1 cellular context compared by ENCODE assay signal in the genomic region with DNA sequence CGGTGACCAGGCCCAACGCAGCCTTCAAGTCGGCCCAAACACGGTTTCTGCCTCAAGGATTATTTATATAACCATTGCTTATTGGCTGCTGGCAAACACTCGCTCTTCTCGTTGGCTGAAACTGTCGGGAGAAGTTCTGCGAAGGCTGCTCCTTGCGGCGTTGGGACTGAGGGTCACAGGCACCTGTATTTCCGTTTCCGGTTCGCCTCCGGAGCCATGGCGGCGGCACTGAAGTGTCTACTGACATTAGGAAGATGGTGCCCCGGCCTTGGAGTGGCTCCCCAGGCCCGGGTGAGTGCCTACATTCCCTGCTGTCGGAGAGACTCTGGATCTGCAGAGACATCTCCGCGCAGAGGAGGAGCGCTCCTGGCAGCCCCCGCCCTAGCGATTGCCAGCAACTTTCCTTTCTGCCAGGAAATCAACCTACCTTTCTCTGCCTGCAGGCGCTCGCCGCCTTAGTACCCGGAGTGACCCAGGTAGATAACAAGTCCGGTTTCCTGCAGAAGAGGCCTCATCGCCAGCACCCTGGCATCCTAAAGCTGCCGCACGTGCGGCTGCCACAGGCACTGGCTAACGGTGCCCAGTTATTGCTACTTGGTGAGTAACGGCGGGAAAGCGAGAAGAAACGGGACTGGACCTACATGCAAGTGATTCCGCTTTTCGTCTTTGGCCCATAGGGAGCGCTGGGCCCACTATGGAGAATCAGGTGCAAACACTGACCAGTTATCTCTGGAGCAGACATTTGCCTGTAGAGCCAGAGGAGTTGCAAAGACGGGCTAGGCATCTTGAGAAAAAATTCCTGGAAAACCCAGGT.
TF ChIP-seq lines count a peak whose summit lies in the region.

A gene with protein sequence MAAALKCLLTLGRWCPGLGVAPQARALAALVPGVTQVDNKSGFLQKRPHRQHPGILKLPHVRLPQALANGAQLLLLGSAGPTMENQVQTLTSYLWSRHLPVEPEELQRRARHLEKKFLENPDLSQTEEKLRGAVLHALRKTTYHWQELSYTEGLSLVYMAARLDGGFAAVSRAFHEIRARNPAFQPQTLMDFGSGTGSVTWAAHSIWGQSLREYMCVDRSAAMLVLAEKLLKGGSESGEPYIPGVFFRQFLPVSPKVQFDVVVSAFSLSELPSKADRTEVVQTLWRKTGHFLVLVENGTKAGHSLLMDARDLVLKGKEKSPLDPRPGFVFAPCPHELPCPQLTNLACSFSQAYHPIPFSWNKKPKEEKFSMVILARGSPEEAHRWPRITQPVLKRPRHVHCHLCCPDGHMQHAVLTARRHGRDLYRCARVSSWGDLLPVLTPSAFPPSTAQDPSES (plus strand): TSS at position 194 of the 814 bp plus-strand sequence. CDS start 23 bp downstream, at position 217.

TF ChIP-seq in HepG2, 621 proteins besides CTCF, POLR2A, EP300 and RAD21 (continued from another document and continues in another):
- TF ChIP-seq, protein P1, sequence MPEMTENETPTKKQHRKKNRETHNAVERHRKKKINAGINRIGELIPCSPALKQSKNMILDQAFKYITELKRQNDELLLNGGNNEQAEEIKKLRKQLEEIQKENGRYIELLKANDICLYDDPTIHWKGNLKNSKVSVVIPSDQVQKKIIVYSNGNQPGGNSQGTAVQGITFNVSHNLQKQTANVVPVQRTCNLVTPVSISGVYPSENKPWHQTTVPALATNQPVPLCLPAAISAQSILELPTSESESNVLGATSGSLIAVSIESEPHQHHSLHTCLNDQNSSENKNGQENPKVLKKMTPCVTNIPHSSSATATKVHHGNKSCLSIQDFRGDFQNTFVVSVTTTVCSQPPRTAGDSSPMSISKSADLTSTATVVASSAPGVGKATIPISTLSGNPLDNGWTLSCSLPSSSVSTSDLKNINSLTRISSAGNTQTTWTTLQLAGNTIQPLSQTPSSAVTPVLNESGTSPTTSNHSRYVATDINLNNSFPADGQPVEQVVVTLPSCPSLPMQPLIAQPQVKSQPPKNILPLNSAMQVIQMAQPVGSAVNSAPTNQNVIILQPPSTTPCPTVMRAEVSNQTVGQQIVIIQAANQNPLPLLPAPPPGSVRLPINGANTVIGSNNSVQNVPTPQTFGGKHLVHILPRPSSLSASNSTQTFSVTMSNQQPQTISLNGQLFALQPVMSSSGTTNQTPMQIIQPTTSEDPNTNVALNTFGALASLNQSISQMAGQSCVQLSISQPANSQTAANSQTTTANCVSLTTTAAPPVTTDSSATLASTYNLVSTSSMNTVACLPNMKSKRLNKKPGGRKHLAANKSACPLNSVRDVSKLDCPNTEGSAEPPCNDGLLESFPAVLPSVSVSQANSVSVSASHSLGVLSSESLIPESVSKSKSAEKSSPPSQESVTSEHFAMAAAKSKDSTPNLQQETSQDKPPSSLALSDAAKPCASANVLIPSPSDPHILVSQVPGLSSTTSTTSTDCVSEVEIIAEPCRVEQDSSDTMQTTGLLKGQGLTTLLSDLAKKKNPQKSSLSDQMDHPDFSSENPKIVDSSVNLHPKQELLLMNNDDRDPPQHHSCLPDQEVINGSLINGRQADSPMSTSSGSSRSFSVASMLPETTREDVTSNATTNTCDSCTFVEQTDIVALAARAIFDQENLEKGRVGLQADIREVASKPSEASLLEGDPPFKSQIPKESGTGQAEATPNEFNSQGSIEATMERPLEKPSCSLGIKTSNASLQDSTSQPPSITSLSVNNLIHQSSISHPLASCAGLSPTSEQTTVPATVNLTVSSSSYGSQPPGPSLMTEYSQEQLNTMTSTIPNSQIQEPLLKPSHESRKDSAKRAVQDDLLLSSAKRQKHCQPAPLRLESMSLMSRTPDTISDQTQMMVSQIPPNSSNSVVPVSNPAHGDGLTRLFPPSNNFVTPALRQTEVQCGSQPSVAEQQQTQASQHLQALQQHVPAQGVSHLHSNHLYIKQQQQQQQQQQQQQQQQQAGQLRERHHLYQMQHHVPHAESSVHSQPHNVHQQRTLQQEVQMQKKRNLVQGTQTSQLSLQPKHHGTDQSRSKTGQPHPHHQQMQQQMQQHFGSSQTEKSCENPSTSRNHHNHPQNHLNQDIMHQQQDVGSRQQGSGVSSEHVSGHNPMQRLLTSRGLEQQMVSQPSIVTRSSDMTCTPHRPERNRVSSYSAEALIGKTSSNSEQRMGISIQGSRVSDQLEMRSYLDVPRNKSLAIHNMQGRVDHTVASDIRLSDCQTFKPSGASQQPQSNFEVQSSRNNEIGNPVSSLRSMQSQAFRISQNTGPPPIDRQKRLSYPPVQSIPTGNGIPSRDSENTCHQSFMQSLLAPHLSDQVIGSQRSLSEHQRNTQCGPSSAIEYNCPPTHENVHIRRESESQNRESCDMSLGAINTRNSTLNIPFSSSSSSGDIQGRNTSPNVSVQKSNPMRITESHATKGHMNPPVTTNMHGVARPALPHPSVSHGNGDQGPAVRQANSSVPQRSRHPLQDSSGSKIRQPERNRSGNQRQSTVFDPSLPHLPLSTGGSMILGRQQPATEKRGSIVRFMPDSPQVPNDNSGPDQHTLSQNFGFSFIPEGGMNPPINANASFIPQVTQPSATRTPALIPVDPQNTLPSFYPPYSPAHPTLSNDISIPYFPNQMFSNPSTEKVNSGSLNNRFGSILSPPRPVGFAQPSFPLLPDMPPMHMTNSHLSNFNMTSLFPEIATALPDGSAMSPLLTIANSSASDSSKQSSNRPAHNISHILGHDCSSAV (CRISPR knock-in tag; IDR thresholded peaks at IDR 0.05; ENCODE audit: borderline replicate concordance), result no peak
- peak; percentile 84 for TF ChIP-seq ZNF44 (CRISPR knock-in tag; IDR thresholded peaks at IDR 0.05)
- TF ChIP-seq FOXP1 (IDR thresholded peaks at IDR 0.05), result no peak
- TF ChIP-seq FOXP1 (CRISPR knock-in tag; IDR thresholded peaks at IDR 0.05), result no peak
- TF ChIP-seq, protein P2, sequence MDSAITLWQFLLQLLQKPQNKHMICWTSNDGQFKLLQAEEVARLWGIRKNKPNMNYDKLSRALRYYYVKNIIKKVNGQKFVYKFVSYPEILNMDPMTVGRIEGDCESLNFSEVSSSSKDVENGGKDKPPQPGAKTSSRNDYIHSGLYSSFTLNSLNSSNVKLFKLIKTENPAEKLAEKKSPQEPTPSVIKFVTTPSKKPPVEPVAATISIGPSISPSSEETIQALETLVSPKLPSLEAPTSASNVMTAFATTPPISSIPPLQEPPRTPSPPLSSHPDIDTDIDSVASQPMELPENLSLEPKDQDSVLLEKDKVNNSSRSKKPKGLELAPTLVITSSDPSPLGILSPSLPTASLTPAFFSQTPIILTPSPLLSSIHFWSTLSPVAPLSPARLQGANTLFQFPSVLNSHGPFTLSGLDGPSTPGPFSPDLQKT (CRISPR knock-in tag; IDR thresholded peaks at IDR 0.05; ENCODE audit: borderline replicate concordance), result no peak
- TF ChIP-seq ZNF138 (CRISPR knock-in tag; IDR thresholded peaks at IDR 0.05; ENCODE audit: low read depth), result 0 out of 2 replicates have a peak, but pooled peaks have one; percentile 64
- no peak; the same call in 1 of the 2 replicates for TF ChIP-seq ZNF460 (CRISPR knock-in tag; IDR thresholded peaks at IDR 0.05; ENCODE audit: borderline replicate concordance)
- TF ChIP-seq MAZ (IDR thresholded peaks at IDR 0.05; ENCODE audit: borderline replicate concordance, low read depth, low read length), result peak; percentile 35; the same call in 1 of the 2 replicates
- TF ChIP-seq MAZ (CRISPR knock-in tag; IDR thresholded peaks at IDR 0.05; ENCODE audit: low read depth), result peak; percentile 80
- TF ChIP-seq GATA4 (IDR thresholded peaks at IDR 0.05; ENCODE audit: borderline replicate concordance, low read depth), result no peak; the same call in 1 of the 2 replicates
- TF ChIP-seq SYNCRIP (IDR thresholded peaks at IDR 0.05; ENCODE audit: insufficient read depth, low read depth, low read length), result no peak
- TF ChIP-seq MBD4 (IDR thresholded peaks at IDR 0.05; ENCODE audit: borderline replicate concordance, low read length), result no peak
- peak; percentile 48; the same call in 1 of the 2 replicates for TF ChIP-seq MED13 (CRISPR knock-in tag; IDR thresholded peaks at IDR 0.05)
- peak; percentile 28; the same call in 1 of the 2 replicates for TF ChIP-seq HNF4A (CRISPR knock-in tag; IDR thresholded peaks at IDR 0.05)
- TF ChIP-seq TBP (CRISPR knock-in tag; IDR thresholded peaks at IDR 0.05), result no peak
- TF ChIP-seq, protein P3, sequence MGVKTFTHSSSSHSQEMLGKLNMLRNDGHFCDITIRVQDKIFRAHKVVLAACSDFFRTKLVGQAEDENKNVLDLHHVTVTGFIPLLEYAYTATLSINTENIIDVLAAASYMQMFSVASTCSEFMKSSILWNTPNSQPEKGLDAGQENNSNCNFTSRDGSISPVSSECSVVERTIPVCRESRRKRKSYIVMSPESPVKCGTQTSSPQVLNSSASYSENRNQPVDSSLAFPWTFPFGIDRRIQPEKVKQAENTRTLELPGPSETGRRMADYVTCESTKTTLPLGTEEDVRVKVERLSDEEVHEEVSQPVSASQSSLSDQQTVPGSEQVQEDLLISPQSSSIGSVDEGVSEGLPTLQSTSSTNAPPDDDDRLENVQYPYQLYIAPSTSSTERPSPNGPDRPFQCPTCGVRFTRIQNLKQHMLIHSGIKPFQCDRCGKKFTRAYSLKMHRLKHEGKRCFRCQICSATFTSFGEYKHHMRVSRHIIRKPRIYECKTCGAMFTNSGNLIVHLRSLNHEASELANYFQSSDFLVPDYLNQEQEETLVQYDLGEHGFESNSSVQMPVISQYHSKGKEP (CRISPR knock-in tag; IDR thresholded peaks at IDR 0.05), result no peak
- peak; percentile 35; the same call in 1 of the 2 replicates for TF ChIP-seq TMF1 (CRISPR knock-in tag; IDR thresholded peaks at IDR 0.05; ENCODE audit: low read depth)
- no peak for TF ChIP-seq MAFG (CRISPR knock-in tag; IDR thresholded peaks at IDR 0.05)
- TF ChIP-seq, protein P4, sequence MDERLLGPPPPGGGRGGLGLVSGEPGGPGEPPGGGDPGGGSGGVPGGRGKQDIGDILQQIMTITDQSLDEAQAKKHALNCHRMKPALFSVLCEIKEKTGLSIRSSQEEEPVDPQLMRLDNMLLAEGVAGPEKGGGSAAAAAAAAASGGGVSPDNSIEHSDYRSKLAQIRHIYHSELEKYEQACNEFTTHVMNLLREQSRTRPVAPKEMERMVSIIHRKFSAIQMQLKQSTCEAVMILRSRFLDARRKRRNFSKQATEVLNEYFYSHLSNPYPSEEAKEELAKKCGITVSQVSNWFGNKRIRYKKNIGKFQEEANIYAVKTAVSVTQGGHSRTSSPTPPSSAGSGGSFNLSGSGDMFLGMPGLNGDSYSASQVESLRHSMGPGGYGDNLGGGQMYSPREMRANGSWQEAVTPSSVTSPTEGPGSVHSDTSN (CRISPR knock-in tag; IDR thresholded peaks at IDR 0.05), result no peak
- TF ChIP-seq ZNF644 (CRISPR knock-in tag; IDR thresholded peaks at IDR 0.05; ENCODE audit: low read depth), result 0 out of 2 replicates have a peak, but pooled peaks have one; percentile 5
- no peak for TF ChIP-seq ZNF552 (CRISPR knock-in tag; IDR thresholded peaks at IDR 0.05; ENCODE audit: borderline replicate concordance)
- peak; percentile 20 for TF ChIP-seq TEAD3 (CRISPR knock-in tag; optimal IDR thresholded peaks at IDR 0.05; ENCODE audit: borderline replicate concordance)
- TF ChIP-seq FOXJ3 (CRISPR knock-in tag; IDR thresholded peaks at IDR 0.05; ENCODE audit: borderline replicate concordance), result no peak
- no peak for TF ChIP-seq HNRNPH1 (optimal IDR thresholded peaks at IDR 0.05; ENCODE audit: low read depth, low read length)
- TF ChIP-seq ARHGAP35 (CRISPR knock-in tag; IDR thresholded peaks at IDR 0.05; ENCODE audit: borderline replicate concordance), result no peak
- peak; percentile 75 for TF ChIP-seq ELF1 (CRISPR knock-in tag; IDR thresholded peaks at IDR 0.05)
- TF ChIP-seq ZNF773 (CRISPR knock-in tag; IDR thresholded peaks at IDR 0.05; ENCODE audit: borderline replicate concordance), result no peak; the same call in 1 of the 2 replicates
- TF ChIP-seq ATF4 (CRISPR knock-in tag; IDR thresholded peaks at IDR 0.05), result no peak
- TF ChIP-seq, protein P5, sequence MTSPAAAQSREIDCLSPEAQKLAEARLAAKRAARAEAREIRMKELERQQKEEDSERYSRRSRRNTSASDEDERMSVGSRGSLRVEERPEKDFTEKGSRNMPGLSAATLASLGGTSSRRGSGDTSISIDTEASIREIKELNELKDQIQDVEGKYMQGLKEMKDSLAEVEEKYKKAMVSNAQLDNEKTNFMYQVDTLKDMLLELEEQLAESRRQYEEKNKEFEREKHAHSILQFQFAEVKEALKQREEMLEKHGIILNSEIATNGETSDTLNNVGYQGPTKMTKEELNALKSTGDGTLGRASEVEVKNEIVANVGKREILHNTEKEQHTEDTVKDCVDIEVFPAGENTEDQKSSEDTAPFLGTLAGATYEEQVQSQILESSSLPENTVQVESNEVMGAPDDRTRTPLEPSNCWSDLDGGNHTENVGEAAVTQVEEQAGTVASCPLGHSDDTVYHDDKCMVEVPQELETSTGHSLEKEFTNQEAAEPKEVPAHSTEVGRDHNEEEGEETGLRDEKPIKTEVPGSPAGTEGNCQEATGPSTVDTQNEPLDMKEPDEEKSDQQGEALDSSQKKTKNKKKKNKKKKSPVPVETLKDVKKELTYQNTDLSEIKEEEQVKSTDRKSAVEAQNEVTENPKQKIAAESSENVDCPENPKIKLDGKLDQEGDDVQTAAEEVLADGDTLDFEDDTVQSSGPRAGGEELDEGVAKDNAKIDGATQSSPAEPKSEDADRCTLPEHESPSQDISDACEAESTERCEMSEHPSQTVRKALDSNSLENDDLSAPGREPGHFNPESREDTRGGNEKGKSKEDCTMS (CRISPR knock-in tag; conservative IDR thresholded peaks at IDR 0.05), result no peak
- no peak for TF ChIP-seq ZNF484 (CRISPR knock-in tag; IDR thresholded peaks at IDR 0.05; ENCODE audit: borderline replicate concordance, low read depth)
- TF ChIP-seq ZNF264 (CRISPR knock-in tag; IDR thresholded peaks at IDR 0.05), result peak; percentile 53; the same call in 1 of the 2 replicates
- TF ChIP-seq, protein P6, sequence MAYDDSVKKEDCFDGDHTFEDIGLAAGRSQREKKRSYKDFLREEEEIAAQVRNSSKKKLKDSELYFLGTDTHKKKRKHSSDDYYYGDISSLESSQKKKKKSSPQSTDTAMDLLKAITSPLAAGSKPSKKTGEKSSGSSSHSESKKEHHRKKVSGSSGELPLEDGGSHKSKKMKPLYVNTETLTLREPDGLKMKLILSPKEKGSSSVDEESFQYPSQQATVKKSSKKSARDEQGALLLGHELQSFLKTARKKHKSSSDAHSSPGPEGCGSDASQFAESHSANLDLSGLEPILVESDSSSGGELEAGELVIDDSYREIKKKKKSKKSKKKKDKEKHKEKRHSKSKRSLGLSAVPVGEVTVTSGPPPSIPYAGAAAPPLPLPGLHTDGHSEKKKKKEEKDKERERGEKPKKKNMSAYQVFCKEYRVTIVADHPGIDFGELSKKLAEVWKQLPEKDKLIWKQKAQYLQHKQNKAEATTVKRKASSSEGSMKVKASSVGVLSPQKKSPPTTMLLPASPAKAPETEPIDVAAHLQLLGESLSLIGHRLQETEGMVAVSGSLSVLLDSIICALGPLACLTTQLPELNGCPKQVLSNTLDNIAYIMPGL (CRISPR knock-in tag; IDR thresholded peaks at IDR 0.05; ENCODE audit: borderline replicate concordance in 1 of 2, low read depth in 1 of 2), result peak; percentile 46 to 94
- no peak for TF ChIP-seq ZNF20 (CRISPR knock-in tag; IDR thresholded peaks at IDR 0.05)
